13 cellular contexts compared by ENCODE assay signal in the genomic region with DNA sequence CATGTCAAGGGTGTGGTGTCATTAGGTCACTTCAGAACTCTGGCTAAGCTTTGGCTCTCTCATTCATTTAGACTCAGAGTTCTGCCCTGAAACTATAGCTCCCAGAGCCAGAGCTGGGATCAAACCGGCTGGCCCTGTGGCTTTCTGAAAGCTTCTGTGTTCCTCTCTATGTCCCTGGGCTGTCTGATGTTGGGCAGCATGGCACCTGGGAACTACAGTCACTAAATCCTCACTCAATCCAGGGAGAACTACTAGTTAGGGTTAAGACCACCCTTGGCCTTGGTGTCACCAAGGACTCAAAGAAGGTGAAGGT. TPM values are rescaled to one million over a fixed set of nuclear protein-coding genes. Genes with fewer than 3 reads are reported as not detected.
DNase-seq lines count a peak whose midpoint lies in the region; ATAC-seq and TF ChIP-seq lines count a peak whose summit lies in the region.
"Had no signal": no experiment of that assay in that cellular context is flagged by ENCODE, and none has a peak within 500 bp of the region (broad histone marks: within the 10 kb centered on the region; RNA-seq: fewer than 3 reads in every experiment).

No MANE protein-coding gene starts in this region.

- H3K18ac ChIP-seq in trophoblast cell (ENCODE audit: low read length): no peak overlapping the region

- peaks cover 12% of the 10 kb centered on the region for H3K79me1 ChIP-seq in trophoblast cell (ENCODE audit: low read length)

- no peak overlapping the region for H2AK5ac ChIP-seq in trophoblast cell (ENCODE audit: low read length)

- H3K4me3 ChIP-seq in NT2/D1 (ENCODE audit: insufficient read length, low read depth) (peak overlapping the region; percentile 73), trophoblast cell (ENCODE audit: low read depth, low read length) (no peak overlapping the region)
- H3K4me3 ChIP-seq: gastrocnemius medialis had no signal

- no peaks in the 10 kb centered on the region for H3K79me2 ChIP-seq in trophoblast cell (ENCODE audit: control insufficient read depth, insufficient read depth, low read length, poor library complexity)

- H3K23ac ChIP-seq in trophoblast cell (ENCODE audit: low read length): no peak overlapping the region

- H3K27ac Mint-ChIP-seq in activated naive CD4-positive, alpha-beta T cell treated with anti-CD3 and anti-CD28 coated beads, Interleukin-2, amount 10 ng/mL, durations not matched to agents 7 days and 5 days: peak overlapping the region; percentile 94
- H3K27ac Mint-ChIP-seq in activated naive CD4-positive, alpha-beta T cell treated with anti-CD3 and anti-CD28 coated beads, Interleukin-2, amount 50 U/mL, for 72 hours: peak overlapping the region in 1 of 2 donors; percentile 51
- H3K27ac Mint-ChIP-seq in effector memory CD8-positive, alpha-beta T cell: peak overlapping the region; percentile 97 to 98
- no peak overlapping the region for H3K27ac Mint-ChIP-seq in type B pancreatic cell
- H3K27ac Mint-ChIP-seq: stimulated activated memory B cell treated with anti-CD40 and anti-IgM and Interleukin-4, amounts not matched to agents 10 μg/mL and 1 μg/mL and 100 μg/mL, for 72 hours had no signal

- no peak for DNase-seq in activated naive CD4-positive, alpha-beta T cell treated with anti-CD3 and anti-CD28 coated beads, Interleukin-2, amount 10 ng/mL, durations not matched to agents 7 days and 5 days
- DNase-seq in activated naive CD4-positive, alpha-beta T cell treated with anti-CD3 and anti-CD28 coated beads, Interleukin-2, amount 50 U/mL, for 72 hours (ENCODE audit: low spot score in 2 of 2): no peak
- DNase-seq in NT2/D1 (ENCODE audit: low read depth, low spot score): no peak
- DNase-seq in effector memory CD8-positive, alpha-beta T cell: no peak
- DNase-seq in trophoblast cell: no peak
- no peak for DNase-seq in type B pancreatic cell (ENCODE audit: extremely low spot score, unreplicated experiment)
- DNase-seq in HCEC 1CT: no peak
- DNase-seq: amygdala, gastrocnemius medialis had no signal

- peaks cover 34% of the 10 kb centered on the region for H3K36me3 Mint-ChIP-seq in activated naive CD4-positive, alpha-beta T cell treated with anti-CD3 and anti-CD28 coated beads, Interleukin-2, amount 10 ng/mL, durations not matched to agents 7 days and 5 days
- peaks cover 6 to 7% of the 10 kb centered on the region in 2 donors for H3K36me3 Mint-ChIP-seq in activated naive CD4-positive, alpha-beta T cell treated with anti-CD3 and anti-CD28 coated beads, Interleukin-2, amount 50 U/mL, for 72 hours
- H3K36me3 Mint-ChIP-seq in effector memory CD8-positive, alpha-beta T cell (ENCODE audit: insufficient read depth): peaks cover 30% of the 10 kb centered on the region
- no peaks in the 10 kb centered on the region for H3K36me3 Mint-ChIP-seq in type B pancreatic cell
- H3K36me3 Mint-ChIP-seq: stimulated activated memory B cell treated with anti-CD40 and anti-IgM and Interleukin-4, amounts not matched to agents 10 μg/mL and 1 μg/mL and 100 μg/mL, for 72 hours had no signal

- H3K9ac ChIP-seq in NT2/D1 (ENCODE audit: insufficient read length, low read depth) (peak overlapping the region; percentile 93), trophoblast cell (ENCODE audit: low read length) (no peak overlapping the region)

- no peaks in the 10 kb centered on the region for H3K9me3 Mint-ChIP-seq in activated naive CD4-positive, alpha-beta T cell treated with anti-CD3 and anti-CD28 coated beads, Interleukin-2, amount 10 ng/mL, durations not matched to agents 7 days and 5 days
- H3K9me3 Mint-ChIP-seq in activated naive CD4-positive, alpha-beta T cell treated with anti-CD3 and anti-CD28 coated beads, Interleukin-2, amount 50 U/mL, for 72 hours: no peaks in the 10 kb centered on the region
- no peaks in the 10 kb centered on the region for H3K9me3 Mint-ChIP-seq in effector memory CD8-positive, alpha-beta T cell
- H3K9me3 Mint-ChIP-seq in type B pancreatic cell: no peaks in the 10 kb centered on the region
- H3K9me3 Mint-ChIP-seq: stimulated activated memory B cell treated with anti-CD40 and anti-IgM and Interleukin-4, amounts not matched to agents 10 μg/mL and 1 μg/mL and 100 μg/mL, for 72 hours had no signal

- H3K36me3 ChIP-seq in NT2/D1 (ENCODE audit: insufficient read depth, insufficient read length, low read length) (peaks cover 12% of the 10 kb centered on the region), trophoblast cell (ENCODE audit: control insufficient read depth in 1 of 2, insufficient read depth in 2 of 2, low read length in 2 of 2) (no peaks in the 10 kb centered on the region)
- H3K36me3 ChIP-seq: gastrocnemius medialis had no signal

- peak overlapping the region; percentile 75 for H4K91ac ChIP-seq in trophoblast cell (ENCODE audit: low read depth, low read length)

- no peak overlapping the region for H2BK120ac ChIP-seq in trophoblast cell (ENCODE audit: insufficient read depth, low read length, poor library complexity)

- ATAC-seq in activated naive CD4-positive, alpha-beta T cell treated with anti-CD3 and anti-CD28 coated beads, Interleukin-2, amount 50 U/mL, for 72 hours: no peak
- ATAC-seq in effector memory CD8-positive, alpha-beta T cell (replicated peaks): no peak
- no peak for ATAC-seq in GM21528 (IDR thresholded peaks at IDR 0.05; ENCODE audit: low FRiP score, unreplicated experiment)
- ATAC-seq: gastrocnemius medialis; SK-N-SH treated with all-trans-retinoic acid at 6 μM for 48 hours; stimulated activated memory B cell treated with anti-CD40 and anti-IgM and Interleukin-4, amounts not matched to agents 10 μg/mL and 1 μg/mL and 100 μg/mL, for 72 hours had no signal

- H3K14ac ChIP-seq in trophoblast cell (ENCODE audit: low read length): no peak overlapping the region

- H3K4me3 Mint-ChIP-seq in activated naive CD4-positive, alpha-beta T cell treated with anti-CD3 and anti-CD28 coated beads, Interleukin-2, amount 10 ng/mL, durations not matched to agents 7 days and 5 days: peak overlapping the region; percentile 73
- H3K4me3 Mint-ChIP-seq in effector memory CD8-positive, alpha-beta T cell: peak overlapping the region; percentile 55 to 65
- no peak overlapping the region for H3K4me3 Mint-ChIP-seq in type B pancreatic cell
- H3K4me3 Mint-ChIP-seq: stimulated activated memory B cell treated with anti-CD40 and anti-IgM and Interleukin-4, amounts not matched to agents 10 μg/mL and 1 μg/mL and 100 μg/mL, for 72 hours had no signal

- H3K27me3 Mint-ChIP-seq in activated naive CD4-positive, alpha-beta T cell treated with anti-CD3 and anti-CD28 coated beads, Interleukin-2, amount 10 ng/mL, durations not matched to agents 7 days and 5 days: no peaks in the 10 kb centered on the region
- H3K27me3 Mint-ChIP-seq in effector memory CD8-positive, alpha-beta T cell: no peaks in the 10 kb centered on the region
- peaks cover 38% of the 10 kb centered on the region for H3K27me3 Mint-ChIP-seq in type B pancreatic cell
- H3K27me3 Mint-ChIP-seq: stimulated activated memory B cell treated with anti-CD40 and anti-IgM and Interleukin-4, amounts not matched to agents 10 μg/mL and 1 μg/mL and 100 μg/mL, for 72 hours had no signal

- H3K27ac ChIP-seq in trophoblast cell (ENCODE audit: low read depth, low read length): no peak overlapping the region
- H3K27ac ChIP-seq: gastrocnemius medialis had no signal

- no peak overlapping the region for H3K4me2 ChIP-seq in trophoblast cell (ENCODE audit: low read length)

- H2BK5ac ChIP-seq in trophoblast cell (ENCODE audit: low read depth, low read length, poor library complexity): no peak overlapping the region

- no peak for TF ChIP-seq CTCF in type B pancreatic cell (conservative IDR thresholded peaks at IDR 0.05)

- peak overlapping the region; percentile 68 for H2BK12ac ChIP-seq in trophoblast cell (ENCODE audit: low read length)

- H3K9me3 ChIP-seq in NT2/D1 (ENCODE audit: insufficient read depth, low read length) (no peaks in the 10 kb centered on the region), trophoblast cell (ENCODE audit: insufficient read depth, low read depth, low read length) (peaks cover 4% of the 10 kb centered on the region)
- H3K9me3 ChIP-seq: gastrocnemius medialis had no signal

- H3K4ac ChIP-seq in trophoblast cell (ENCODE audit: low read depth, low read length): no peak overlapping the region

- no CpG with 5 or more reads among the region's 1 CpG for WGBS in trophoblast cell (ENCODE audit: extremely low coverage, insufficient coverage, insufficient read length)

- H3K4me1 ChIP-seq in NT2/D1 (ENCODE audit: insufficient read depth, insufficient read length) (peaks cover 27% of the 10 kb centered on the region), trophoblast cell (ENCODE audit: control insufficient read depth in 1 of 2, insufficient read depth in 2 of 2, low read length in 2 of 2) (peaks cover 33 to 42% of the 10 kb centered on the region in 2 experiments)

- no peak overlapping the region for H4K8ac ChIP-seq in trophoblast cell (ENCODE audit: low read depth, low read length)

- CTCF ChIA-PET in activated naive CD4-positive, alpha-beta T cell treated with anti-CD3 and anti-CD28 coated beads, Interleukin-2, amount 10 ng/mL, durations not matched to agents 7 days and 5 days (lab: Charles Lee): interaction anchor here (0.7 to 4.3 kb wide), 14 partner anchors 7 to 113 kb away, joined by 3 to 33 read pairs (median 5); a partner anchor contains a TSS

- H3K27me3 ChIP-seq in NT2/D1 (ENCODE audit: insufficient read depth, insufficient read length) (no peaks in the 10 kb centered on the region), trophoblast cell (ENCODE audit: insufficient read depth, low read length) (no peaks in the 10 kb centered on the region)

- H3K4me1 Mint-ChIP-seq in activated naive CD4-positive, alpha-beta T cell treated with anti-CD3 and anti-CD28 coated beads, Interleukin-2, amount 10 ng/mL, durations not matched to agents 7 days and 5 days: peaks cover 89% of the 10 kb centered on the region
- peaks cover 53 to 55% of the 10 kb centered on the region in 2 donors for H3K4me1 Mint-ChIP-seq in effector memory CD8-positive, alpha-beta T cell (ENCODE audit: low read depth in 2 of 2)
- peaks cover 36% of the 10 kb centered on the region for H3K4me1 Mint-ChIP-seq in type B pancreatic cell (ENCODE audit: unreplicated experiment)

- no peak overlapping the region for H2AFZ ChIP-seq in trophoblast cell (ENCODE audit: insufficient read depth, low read length, poor library complexity)

- no peak overlapping the region for H4K12ac ChIP-seq in trophoblast cell (ENCODE audit: low read depth, low read length)

RNA-seq across cellular contexts. Expression of a gene that starts 13.2 kb away (rescaled TPM):
- 10 to 100 TPM in 1 of 2 donors, 1 to 10 TPM in 1; 1.1 to 14.9 TPM for total RNA-seq in activated naive CD4-positive, alpha-beta T cell treated with anti-CD3 and anti-CD28 coated beads, Interleukin-2, amount 50 U/mL, for 72 hours
- 27.9 and 32.3 TPM in 2 replicates for polyA plus RNA-seq in trophoblast cell (2013)
- 33.8 and 53.2 TPM in 2 replicates for total RNA-seq in type B pancreatic cell (ENCODE audit: low replicate concordance)

RNA-seq across cellular contexts. Expression of a gene that starts 17.2 kb away (rescaled TPM):
- 10 to 100 TPM; 42.6 to 78.3 TPM for total RNA-seq in activated naive CD4-positive, alpha-beta T cell treated with anti-CD3 and anti-CD28 coated beads, Interleukin-2, amount 50 U/mL, for 72 hours
- polyA plus RNA-seq in trophoblast cell (2013): 21.2 and 23.5 TPM in 2 replicates
- total RNA-seq in type B pancreatic cell (ENCODE audit: low replicate concordance): 32.7 and 45.5 TPM in 2 replicates

RNA-seq across cellular contexts. Expression of a gene that starts 20.2 kb away (rescaled TPM):
- total RNA-seq in activated naive CD4-positive, alpha-beta T cell treated with anti-CD3 and anti-CD28 coated beads, Interleukin-2, amount 50 U/mL, for 72 hours: 10 to 100 TPM in 1 of 2 donors, 1 to 10 TPM in 1; 1.8 to 12.7 TPM
- 3.1 and 3.4 TPM in 2 replicates for polyA plus RNA-seq in trophoblast cell (2013)
- total RNA-seq in type B pancreatic cell (ENCODE audit: low replicate concordance): 0.21 and 1.7 TPM in 2 replicates
- total RNA-seq: LHCN-M2 had no signal

RNA-seq across cellular contexts. Expression of a gene that starts 32.9 kb away (rescaled TPM):
- total RNA-seq in activated naive CD4-positive, alpha-beta T cell treated with anti-CD3 and anti-CD28 coated beads, Interleukin-2, amount 50 U/mL, for 72 hours: under 1 TPM; 0.41 to 0.72 TPM
- polyA plus RNA-seq in trophoblast cell (2013): 1.4 and 1.5 TPM in 2 replicates
- 8.0 and 10.0 TPM in 2 replicates for total RNA-seq in type B pancreatic cell (ENCODE audit: low replicate concordance)

RNA-seq across cellular contexts. Expression of a gene that starts 37.3 kb away (rescaled TPM):
- total RNA-seq in activated naive CD4-positive, alpha-beta T cell treated with anti-CD3 and anti-CD28 coated beads, Interleukin-2, amount 50 U/mL, for 72 hours: 10 to 100 TPM in 1 of 2 donors, 1 to 10 TPM in 1; 7.6 to 19.7 TPM
- polyA plus RNA-seq in trophoblast cell (2013): 7.7 and 7.9 TPM in 2 replicates
- 2.2 and 4.4 TPM in 2 replicates for total RNA-seq in type B pancreatic cell (ENCODE audit: low replicate concordance)
